ENCODE assay signal across 11 cellular contexts in the genomic region with DNA sequence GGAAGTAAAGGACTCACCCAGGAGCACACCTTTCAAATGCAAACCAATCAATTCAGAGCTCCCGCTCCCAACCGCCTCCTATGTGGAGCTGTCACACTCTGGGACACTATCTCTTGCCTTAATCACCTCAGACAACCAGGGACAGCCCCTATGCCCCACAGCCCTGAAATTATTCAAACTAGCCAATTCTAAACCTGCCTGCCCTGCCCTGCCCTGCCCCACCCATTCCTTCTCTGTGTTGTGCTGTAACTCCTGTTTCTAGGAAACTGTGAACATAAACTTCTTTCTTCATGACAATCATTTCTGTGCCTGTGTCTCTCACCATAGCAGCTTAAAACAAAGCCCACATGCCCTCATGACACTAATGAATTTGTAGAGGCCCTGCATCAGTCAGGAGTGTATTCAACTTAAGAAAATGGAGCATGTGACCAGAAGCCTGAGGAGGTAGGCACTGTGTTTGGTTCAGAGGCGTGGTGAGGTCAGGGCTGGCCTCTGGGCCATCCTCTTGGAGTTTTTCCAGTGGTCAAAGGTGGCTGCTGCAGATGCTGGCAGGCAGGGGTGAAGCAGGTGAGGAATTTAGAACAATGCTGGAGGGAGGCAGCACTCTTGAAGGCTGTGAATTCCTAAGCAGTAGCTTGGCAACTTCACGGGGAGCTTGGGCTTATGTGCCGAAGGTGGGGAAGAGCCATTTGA.
A peak's percentile ranks its signal among the peaks of the same experiment; 100 is the strongest.
DNase-seq lines count a peak whose midpoint lies in the region; ATAC-seq and TF ChIP-seq lines count a peak whose summit lies in the region.
"Had no signal": no experiment of that assay in that cellular context is flagged by ENCODE, and none has a peak within 500 bp of the region (broad histone marks: within the 10 kb centered on the region; RNA-seq: fewer than 3 reads in every experiment).

No MANE protein-coding gene starts in this region.

- no peaks in the 10 kb centered on the region for H3K9me3 Mint-ChIP-seq in osteocyte (ENCODE audit: unreplicated experiment)
- H3K9me3 Mint-ChIP-seq: IgD-negative memory B cell had no signal

- H3K27ac Mint-ChIP-seq in osteocyte (ENCODE audit: unreplicated experiment), result peak overlapping the region; percentile 35
- H3K27ac Mint-ChIP-seq: IgD-negative memory B cell had no signal

- H3K36me3 Mint-ChIP-seq in osteocyte (ENCODE audit: unreplicated experiment), result no peaks in the 10 kb centered on the region
- H3K36me3 Mint-ChIP-seq: IgD-negative memory B cell had no signal

- ATAC-seq in esophagus mucosa (peak; percentile 90), HG02642 (IDR thresholded peaks at IDR 0.05; ENCODE audit: poor library complexity, unreplicated experiment) (no peak), HG02763 (IDR thresholded peaks at IDR 0.05; ENCODE audit: unreplicated experiment) (no peak), GM18870 (IDR thresholded peaks at IDR 0.05; ENCODE audit: unreplicated experiment) (no peak)

- DNase-seq in NCI-H748 (lab: John Stamatoyannopoulos, UW; ENCODE audit: unreplicated experiment), result peak; percentile 30
- no peak for DNase-seq in NCI-H748 treated with DMSO at 0.1 percent for 48 hours (lab: John Stamatoyannopoulos, UW)
- peak; percentile 41 for DNase-seq in SW480 (ENCODE audit: low spot score)
- no peak for DNase-seq in osteocyte (ENCODE audit: extremely low spot score, unreplicated experiment)
- DNase-seq: amniotic stem cell, NCI-H2029 treated with DMSO at 0.1 percent for 48 hours had no signal

- no peak overlapping the region for H3K4me3 Mint-ChIP-seq in osteocyte (ENCODE audit: unreplicated experiment)

- H3K27me3 Mint-ChIP-seq in osteocyte (ENCODE audit: unreplicated experiment), result peaks cover 29% of the 10 kb centered on the region

- TF ChIP-seq CTCF in osteocyte (IDR thresholded peaks at IDR 0.05), result no peak

- H3K4me1 Mint-ChIP-seq in osteocyte (ENCODE audit: unreplicated experiment), result peaks cover 8% of the 10 kb centered on the region

Comparison
In these comparisons a context has a peak if more than half of its experiments do, and no peak if none do; other contexts are left out.
1. DNase-seq: peak in NCI-H748 (single experiment) and SW480 (single experiment); none in NCI-H748 treated with DMSO at 0.1 percent for 48 hours (single experiment) and osteocyte (single experiment).